In the genomic region with DNA sequence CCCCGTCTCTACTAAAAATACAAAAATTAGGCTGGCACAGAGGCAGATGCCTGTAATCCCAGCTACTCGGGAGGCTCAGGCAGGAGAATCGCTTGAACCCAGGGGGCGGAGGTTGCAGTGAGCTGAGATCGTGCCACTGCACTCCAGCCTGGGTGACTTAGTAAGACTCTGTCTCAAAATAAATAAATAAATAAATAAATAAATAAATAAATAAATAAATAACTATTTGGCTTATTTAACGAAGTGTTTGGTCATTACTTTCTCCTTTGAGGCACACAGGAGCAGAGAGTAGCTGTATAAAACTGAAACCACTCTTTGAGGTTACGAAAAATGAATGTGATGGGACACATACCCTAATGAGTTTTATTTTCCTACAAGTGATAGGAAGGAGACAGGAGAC, we compare ENCODE assay signal across 3 cellular contexts. TPM values are rescaled to one million over a fixed set of nuclear protein-coding genes. Genes with fewer than 3 reads are reported as not detected.
"Had no signal": no experiment of that assay in that cellular context is flagged by ENCODE, and none has a peak within 500 bp of the region (broad histone marks: within the 10 kb centered on the region; RNA-seq: fewer than 3 reads in every experiment).

No MANE protein-coding gene starts in this region.

RNA-seq across cellular contexts. Expression of gene FRZB, which starts 26.6 kb away (rescaled TPM):
- total RNA-seq: naive thymus-derived CD4-positive, alpha-beta T cell had no signal
- polyA plus RNA-seq: immature natural killer cell; mammary epithelial cell; naive thymus-derived CD4-positive, alpha-beta T cell had no signal
